8 cellular contexts compared by ENCODE assay signal in genomic region chr1:154220071-154220969, GRCh38. TPM values are rescaled to one million over a fixed set of nuclear protein-coding genes. Genes with fewer than 3 reads are reported as not detected.
DNase-seq lines count a peak whose midpoint lies in the region; ATAC-seq and TF ChIP-seq lines count a peak whose summit lies in the region.

UBAP2L (plus strand) TSS chr1:154220955; CDS start chr1:154225124, 4,169 bp downstream.

- peak within 1 kb of the TSS; percentile 88 to 99 (median 98) for H3K4me3 Mint-ChIP-seq in CD8-positive, alpha-beta memory T cell

- POLR2A ChIA-PET in CD8-positive, alpha-beta memory T cell (lab: Charles Lee) = interaction anchor here (0.7 to 2.6 kb wide), 12 partner anchors 10 to 587 kb away, joined by 3 to 15 read pairs (median 4); partner anchors contain the start of genes CHTOP, CREB3L4 and RPS27

- 0% methylated on average over 67 to 73 of the region's 73 CpGs for WGBS in lung, 2 donors

- peak within 1 kb of the TSS; percentile 91 for H3K4me3 ChIP-seq in CD8-positive, alpha-beta memory T cell (ENCODE audit: low read length)
- peak within 1 kb of the TSS; percentile 99 for H3K4me3 ChIP-seq in lung

- H3K27me3 ChIP-seq in CD8-positive, alpha-beta memory T cell (ENCODE audit: insufficient read depth, low read length, poor library complexity, severe bottlenecking) = no peaks in the 10 kb centered on the region
- no peaks in the 10 kb centered on the region for H3K27me3 ChIP-seq in lung (ENCODE audit: control insufficient read depth, insufficient read depth)

- H3K27ac Mint-ChIP-seq in CD8-positive, alpha-beta memory T cell = peak within 1 kb of the TSS; percentile 89 to 100 (median 100)

- H3K27ac ChIP-seq in CD8-positive, alpha-beta memory T cell (ENCODE audit: low read depth, low read length) = peak within 1 kb of the TSS; percentile 98
- peak within 1 kb of the TSS; percentile 96 to 97 for H3K27ac ChIP-seq in lung (ENCODE audit: low read depth in 1 of 2, low read length in 1 of 2)

- peaks cover 25% of the 10 kb centered on the region for H3K36me3 ChIP-seq in CD8-positive, alpha-beta memory T cell (ENCODE audit: insufficient read depth, low read length)
- peaks cover 5% of the 10 kb centered on the region in 2 donors for H3K36me3 ChIP-seq in lung (ENCODE audit: control insufficient read depth in 2 of 2, insufficient read depth in 2 of 2, low read length in 2 of 2)

- no peaks in the 10 kb centered on the region for H3K27me3 Mint-ChIP-seq in CD8-positive, alpha-beta memory T cell

- H3K4me1 Mint-ChIP-seq in CD8-positive, alpha-beta memory T cell = peaks cover 66 to 80% (median 75%) of the 10 kb centered on the region in 3 donors

- no peaks in the 10 kb centered on the region for H3K9me3 ChIP-seq in CD8-positive, alpha-beta memory T cell (ENCODE audit: low read length)
- no peaks in the 10 kb centered on the region for H3K9me3 ChIP-seq in lung (ENCODE audit: control insufficient read depth in 2 of 2, insufficient read depth in 1 of 2, low read length in 1 of 2)

- H3K9me3 Mint-ChIP-seq in CD8-positive, alpha-beta memory T cell = no peaks in the 10 kb centered on the region

- peak; percentile 88 for ATAC-seq in GM19468 (IDR thresholded peaks at IDR 0.05; ENCODE audit: extremely low read depth, unreplicated experiment)
- ATAC-seq in lung (ENCODE audit: insufficient read depth, low FRiP score) = peak; percentile 92

- peak; percentile 98 to 99 (median 99) for DNase-seq in CD8-positive, alpha-beta memory T cell
- DNase-seq in HS-5 (ENCODE audit: low read depth) (peak; percentile 97), lung (ENCODE audit: low spot score) (peak; percentile 98)
- peak; percentile 98 for DNase-seq in NK-92 treated with Interleukin-12 subunit alpha and Interleukin-12 subunit beta, amount 100 ng/mL, for 24 hours (lab: John Stamatoyannopoulos, UW)
- DNase-seq in activated CD8-positive, alpha-beta memory T cell treated with anti-CD3 and anti-CD28 coated beads for 24 hours = peak; percentile 97
- DNase-seq in effector CD8-positive, alpha-beta T cell (lab: John Stamatoyannopoulos, UW) = peak; percentile 97
- DNase-seq in stimulated activated CD4-positive, alpha-beta T cell treated with anti-CD3 and anti-CD28 coated beads, TNF-alpha, amount 100 ng/mL, for 4 hours (ENCODE audit: low read depth in 3 of 3) = peak; percentile 94 to 98 (median 97)

- no peak for TF ChIP-seq CTCF in lung (IDR thresholded peaks at IDR 0.05; ENCODE audit: control extremely low read depth, extremely low read depth)

- H3K36me3 Mint-ChIP-seq in CD8-positive, alpha-beta memory T cell = peaks cover 0 to 55% (median 12%) of the 10 kb centered on the region in 3 donors

- CTCF ChIA-PET in CD8-positive, alpha-beta memory T cell (lab: Charles Lee) = interaction anchor here (0.6 to 2.6 kb wide), 3 partner anchors 19 to 104 kb away, joined by 3 to 8 read pairs (median 5); no protein-coding TSS in a partner anchor

- peaks cover 53% of the 10 kb centered on the region for H3K4me1 ChIP-seq in CD8-positive, alpha-beta memory T cell (ENCODE audit: insufficient read depth, low read length)
- H3K4me1 ChIP-seq in lung (ENCODE audit: control insufficient read depth in 2 of 2, insufficient read depth in 2 of 2, low read length in 2 of 2) = peaks cover 1 to 19% of the 10 kb centered on the region in 2 donors

RNA-seq across cellular contexts. Expression of gene UBAP2L, which starts in this region (rescaled TPM):
- total RNA-seq in CD8-positive, alpha-beta memory T cell = 100 to 1,000 TPM; 258 to 277 TPM
- polyA plus RNA-seq in CD8-positive, alpha-beta memory T cell = 63.0 TPM
- total RNA-seq in lung = 100 to 1,000 TPM; 126 to 147 TPM
- 10 to 100 TPM; 67.3 to 84.2 TPM for polyA plus RNA-seq in lung

Comparison
In these comparisons a context has a peak if more than half of its experiments do, and no peak if none do; other contexts are left out.
1. Peak in every context shown above with its lines: DNase-seq, ATAC-seq, H3K4me3 ChIP-seq and H3K27ac ChIP-seq.